Comparison of ENCODE assay signal across 8 cellular contexts in the genomic region with DNA sequence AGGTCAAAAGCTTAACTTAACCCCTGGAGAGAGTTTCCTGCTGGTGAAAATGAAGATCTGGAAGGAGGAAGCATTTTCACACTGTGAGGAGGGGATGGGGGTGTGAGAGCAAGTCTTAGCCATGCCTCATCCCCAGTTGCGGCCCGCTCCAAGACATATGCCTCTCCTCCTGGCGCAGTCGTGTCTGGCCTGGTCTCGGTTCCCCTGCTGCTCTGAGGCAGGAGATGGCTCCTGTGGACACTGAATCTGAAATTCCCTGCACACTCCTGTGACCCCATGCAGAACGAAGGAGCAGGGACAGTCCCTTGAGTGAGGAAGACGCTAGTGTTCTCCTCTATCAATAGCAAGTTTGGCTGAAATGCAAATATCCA. TPM values are rescaled to one million over a fixed set of nuclear protein-coding genes. Genes with fewer than 3 reads are reported as not detected.
DNase-seq lines count a peak whose midpoint lies in the region; ATAC-seq and TF ChIP-seq lines count a peak whose summit lies in the region.

No MANE protein-coding gene starts in this region.

- peak overlapping the region; percentile 85 for H3K4me3 ChIP-seq in WERI-Rb-1 (ENCODE audit: low read depth, low read length)
- peak overlapping the region; percentile 87 for H3K4me3 ChIP-seq in left ventricle myocardium inferior
- H3K4me3 ChIP-seq in skeletal muscle cell (ENCODE audit: low read depth, low read length) = peak overlapping the region; percentile 58

- no peaks in the 10 kb centered on the region for H3K27me3 ChIP-seq in WERI-Rb-1 (ENCODE audit: insufficient read depth, low read depth, severe bottlenecking)
- H3K27me3 ChIP-seq in left ventricle myocardium inferior (ENCODE audit: low read depth) = no peaks in the 10 kb centered on the region

- H3K27ac ChIP-seq in WERI-Rb-1 = peak overlapping the region; percentile 90
- H3K27ac ChIP-seq in left ventricle myocardium inferior (replicated peaks) = peak overlapping the region; percentile 90

- DNase-seq in WERI-Rb-1 (peak; percentile 51), left ventricle myocardium inferior (no peak), skeletal muscle cell (ENCODE audit: low read depth) (no peak), T-helper 9 cell (no peak), NCI-H748 (lab: John Stamatoyannopoulos, UW; ENCODE audit: unreplicated experiment) (no peak)

- ATAC-seq in GM21825 (IDR thresholded peaks at IDR 0.05; ENCODE audit: unreplicated experiment) (peak; percentile 27), HG03196 (IDR thresholded peaks at IDR 0.05; ENCODE audit: unreplicated experiment) (no peak), GM19328 (IDR thresholded peaks at IDR 0.05; ENCODE audit: unreplicated experiment) (no peak)

- intact Hi-C loops in left ventricle myocardium inferior (cut with micrococcal nuclease) = loop anchor here (10.0 kb wide), 1 partner anchor 108 kb away; no protein-coding TSS in a partner anchor

- H3K36me3 ChIP-seq in WERI-Rb-1 (peaks cover 2% of the 10 kb centered on the region; the same call in 1 of the 2 replicates), left ventricle myocardium inferior (no peaks in the 10 kb centered on the region)

- TF ChIP-seq CTCF in WERI-Rb-1 (IDR thresholded peaks at IDR 0.05; ENCODE audit: low read depth, low read length) (no peak), left ventricle myocardium inferior (IDR thresholded peaks at IDR 0.05; ENCODE audit: borderline replicate concordance) (no peak)

- H3K9me3 ChIP-seq in WERI-Rb-1 (ENCODE audit: severe bottlenecking) (peaks cover 5% of the 10 kb centered on the region), left ventricle myocardium inferior (replicated peaks) (no peaks in the 10 kb centered on the region)

- peaks cover 19% of the 10 kb centered on the region for H3K4me1 ChIP-seq in left ventricle myocardium inferior

RNA-seq across cellular contexts. Expression of a gene that starts 0.3 kb away (rescaled TPM):
- 5.2 TPM for total RNA-seq in left ventricle myocardium inferior

RNA-seq across cellular contexts. Expression of a gene that starts 37.7 kb away (rescaled TPM):
- total RNA-seq in left ventricle myocardium inferior = 3.3 TPM

RNA-seq across cellular contexts. Expression of a gene that starts 38.7 kb away (rescaled TPM):
- total RNA-seq in left ventricle myocardium inferior = 4.8 TPM
